15 cellular contexts compared by ENCODE assay signal in genomic region chr11:130909650-130910049, GRCh38. TPM values are rescaled to one million over a fixed set of nuclear protein-coding genes. Genes with fewer than 3 reads are reported as not detected.
DNase-seq lines count a peak whose midpoint lies in the region; ATAC-seq and TF ChIP-seq lines count a peak whose summit lies in the region.
"Had no signal": no experiment of that assay in that cellular context is flagged by ENCODE, and none has a peak within 500 bp of the region (broad histone marks: within the 10 kb centered on the region; RNA-seq: fewer than 3 reads in every experiment).

No MANE protein-coding gene starts in this region.

- peak overlapping the region; percentile 39; the same call in 1 of the 2 replicates for H4K91ac ChIP-seq in IMR-90 (ENCODE audit: insufficient read depth, low read depth, low read length)

- H3K4me1 ChIP-seq in A673 (ENCODE audit: insufficient read depth, low read length, poor library complexity, severe bottlenecking), result no peaks in the 10 kb centered on the region
- peaks cover 16% of the 10 kb centered on the region for H3K4me1 ChIP-seq in IMR-90 (ENCODE audit: control insufficient read depth, insufficient read depth, low read length)
- H3K4me1 ChIP-seq in left lung, result peaks cover 0 to 25% of the 10 kb centered on the region in 2 donors
- peaks cover 18% of the 10 kb centered on the region for H3K4me1 ChIP-seq in lower lobe of right lung

- peak overlapping the region; percentile 10; the same call in 1 of the 2 replicates for H2BK20ac ChIP-seq in IMR-90 (ENCODE audit: low read depth, low read length)

- H3K9me1 ChIP-seq in IMR-90 (ENCODE audit: insufficient read depth, low read length), result peaks cover 28% of the 10 kb centered on the region

- H3K27me3 ChIP-seq in A673 (replicated peaks; ENCODE audit: insufficient read depth, low read depth, low read length, poor library complexity) (no peaks in the 10 kb centered on the region), IMR-90 (ENCODE audit: control insufficient read depth, insufficient read depth, low read length) (no peaks in the 10 kb centered on the region), left lung (no peaks in the 10 kb centered on the region), lower lobe of right lung (ENCODE audit: low read depth) (no peaks in the 10 kb centered on the region)
- H3K27me3 ChIP-seq: tibial nerve had no signal

- H2AFZ ChIP-seq in IMR-90 (replicated peaks; ENCODE audit: low read length, poor library complexity), result no peak overlapping the region

- dilution Hi-C loops in IMR-90 (cut with HindIII; ENCODE audit: low sequenced_read_pairs, unreplicated experiment), result no loop called here

- peak overlapping the region; percentile 67; the same call in 1 of the 2 replicates for H3K4me2 ChIP-seq in IMR-90 (ENCODE audit: low read depth, low read length)

- H3K27ac Mint-ChIP-seq in effector memory CD8-positive, alpha-beta T cell, result no peak overlapping the region
- H3K27ac Mint-ChIP-seq: activated T-cell treated with anti-CD3 and anti-CD28 coated beads, Interleukin-2, amount 50 U/mL, for 24 hours had no signal

- H4K8ac ChIP-seq in IMR-90 (ENCODE audit: low read depth in 2 of 2, low read length in 2 of 2), result peak overlapping the region; percentile 38 to 42; a peak in 3 of 4 replicates

- H4K5ac ChIP-seq in IMR-90 (ENCODE audit: low read depth, low read length), result peak overlapping the region; percentile 80

- peaks cover 5% of the 10 kb centered on the region; the same call in 1 of the 2 replicates for H4K20me1 ChIP-seq in IMR-90 (ENCODE audit: insufficient read depth, low read length)

- H2BK120ac ChIP-seq in IMR-90 (ENCODE audit: low read depth, low read length), result peak overlapping the region; percentile 29

- H3K23ac ChIP-seq in IMR-90 (ENCODE audit: low read depth, low read length), result 0 out of 2 replicates have a peak overlapping the region, but pooled peaks have one; percentile 5

- DNase-seq in A673 (ENCODE audit: low spot score) (peak; percentile 32), IMR-90 (peak; percentile 91), choroid plexus epithelial cell (ENCODE audit: low read depth) (peak; percentile 90), left lung (no peak), lower lobe of right lung (no peak), D341Med (ENCODE audit: low spot score) (no peak)
- no peak for DNase-seq in effector memory CD8-positive, alpha-beta T cell
- no peak for DNase-seq in stimulated activated CD8-positive, alpha-beta memory T cell treated with anti-CD3 and anti-CD28 coated beads, Interleukin-4, amount 100 ng/mL, for 48 hours
- DNase-seq: activated T-cell treated with anti-CD3 and anti-CD28 coated beads, Interleukin-2, amount 50 U/mL, for 24 hours; amygdala; effector CD4-positive, alpha-beta T cell; NCI-H1417; NCI-H524; occipital lobe had no signal

- WGBS in IMR-90 (ENCODE audit: extremely low coverage in 2 of 2, insufficient read length in 1 of 2), 2 experiments, result 0% methylated on average over 1 of the region's 1 CpG; no CpG with 5 or more reads in 1 of the 2 experiments

- peak overlapping the region; percentile 87 for H2BK5ac ChIP-seq in IMR-90 (ENCODE audit: low read depth, low read length, poor library complexity, severe bottlenecking)

- H3K56ac ChIP-seq in IMR-90 (ENCODE audit: extremely low read depth, insufficient read depth, low read length), result no peak overlapping the region

- peaks cover 25 to 78% of the 10 kb centered on the region in 2 experiments for H3K79me1 ChIP-seq in IMR-90 (ENCODE audit: low read depth in 1 of 2, low read length in 2 of 2)

- H3K4me3 Mint-ChIP-seq in effector memory CD8-positive, alpha-beta T cell, result no peak overlapping the region
- H3K4me3 Mint-ChIP-seq: activated T-cell treated with anti-CD3 and anti-CD28 coated beads, Interleukin-2, amount 50 U/mL, for 24 hours had no signal

- H2BK15ac ChIP-seq in IMR-90 (ENCODE audit: low read depth, low read length), result peak overlapping the region; percentile 52; the same call in 2 of the 3 replicates

- peak overlapping the region; percentile 12; the same call in 1 of the 2 replicates for H3K14ac ChIP-seq in IMR-90 (replicated peaks; ENCODE audit: low read depth, low read length)

- TF ChIP-seq CTCF in A673 (conservative IDR thresholded peaks at IDR 0.05; ENCODE audit: low read depth, low read length), result no peak
- TF ChIP-seq CTCF in IMR-90 (conservative IDR thresholded peaks at IDR 0.05; ENCODE audit: low read depth, low read length), result no peak
- no peak for TF ChIP-seq CTCF in choroid plexus epithelial cell (conservative IDR thresholded peaks at IDR 0.05; ENCODE audit: low read depth, low read length)
- no peak for TF ChIP-seq CTCF in left lung (IDR thresholded peaks at IDR 0.05)
- TF ChIP-seq CTCF in lower lobe of right lung (IDR thresholded peaks at IDR 0.05), result no peak

- H3K9me3 ChIP-seq in A673 (ENCODE audit: low read depth, low read length, poor library complexity, severe bottlenecking), result no peaks in the 10 kb centered on the region
- H3K9me3 ChIP-seq in IMR-90 (ENCODE audit: control insufficient read depth, insufficient read depth, low read length), result no peaks in the 10 kb centered on the region
- no peaks in the 10 kb centered on the region for H3K9me3 ChIP-seq in left lung
- H3K9me3 ChIP-seq in lower lobe of right lung, result no peaks in the 10 kb centered on the region
- H3K9me3 ChIP-seq: tibial nerve had no signal

- peak overlapping the region; percentile 68 for H3K4ac ChIP-seq in IMR-90 (ENCODE audit: low read depth, low read length)

- no peak overlapping the region for H3K9ac ChIP-seq in IMR-90 (ENCODE audit: low read depth, low read length)

- peak overlapping the region; percentile 94 for H3K18ac ChIP-seq in IMR-90 (ENCODE audit: low read depth, low read length)

- no TSS peak for BruUV-seq in A673 (replicated peaks; lab: Mats Ljungman, UMichigan)
- BruUV-seq in IMR-90 (replicated peaks; lab: Mats Ljungman, UMichigan), result no TSS peak

- intact Hi-C loops in A673 (cut with micrococcal nuclease; ENCODE audit: unreplicated experiment), result no loop called here
- intact Hi-C loops in IMR-90 (cut with micrococcal nuclease), result loop anchor here (5.0 kb wide), 1 partner anchor 477 kb away; no protein-coding TSS in a partner anchor
- intact Hi-C loops in left lung (cut with DNase I), result no loop called here
- intact Hi-C loops in lower lobe of right lung (cut with DNase I), result no loop called here

- CTCF ChIA-PET in A673 (lab: Charles Lee) (interaction anchor here (0.6 kb wide), 1 partner anchor 831 kb away, joined by 4 read pairs; no protein-coding TSS in a partner anchor), IMR-90 (lab: Yijun Ruan, JAX) (no interaction called here)

- in situ Hi-C loops in IMR-90 (cut with MboI; ENCODE audit: low sequenced_read_pairs), result loop anchor here (25.0 kb wide), 1 partner anchor 978 kb away; no protein-coding TSS in a partner anchor

- H3K27me3 Mint-ChIP-seq in effector memory CD8-positive, alpha-beta T cell, result no peaks in the 10 kb centered on the region
- H3K27me3 Mint-ChIP-seq: activated T-cell treated with anti-CD3 and anti-CD28 coated beads, Interleukin-2, amount 50 U/mL, for 24 hours had no signal

- H3K4me3 ChIP-seq in A673 (ENCODE audit: low read depth, low read length, poor library complexity, severe bottlenecking) (no peak overlapping the region), IMR-90 (ENCODE audit: insufficient read depth, low read depth, low read length) (no peak overlapping the region), choroid plexus epithelial cell (ENCODE audit: low read depth, low read length) (no peak overlapping the region), left lung (no peak overlapping the region), lower lobe of right lung (no peak overlapping the region)
- H3K4me3 ChIP-seq: tibial nerve had no signal

- no peak for TF ChIP-seq POLR2A in IMR-90 (IDR thresholded peaks at IDR 0.05; ENCODE audit: low read depth, low read length)

- no peak for TF ChIP-seq RAD21 in IMR-90 (IDR thresholded peaks at IDR 0.05; ENCODE audit: low read length)

- H3K27ac ChIP-seq in A673 (ENCODE audit: low read depth, low read length, poor library complexity, severe bottlenecking), result no peak overlapping the region
- H3K27ac ChIP-seq in IMR-90 (ENCODE audit: insufficient read depth, low read length), result peak overlapping the region; percentile 90; the same call in 1 of the 2 replicates
- H3K27ac ChIP-seq in left lung, result peak overlapping the region in 1 of 2 donors; percentile 23
- no peak overlapping the region for H3K27ac ChIP-seq in lower lobe of right lung
- H3K27ac ChIP-seq: tibial nerve had no signal

- ATAC-seq in IMR-90 (ENCODE audit: low read depth) (peak; percentile 29; the same call in 1 of the 2 replicates), left lung (peak; percentile 20), lower lobe of right lung (no peak)
- no peak for ATAC-seq in effector memory CD8-positive, alpha-beta T cell (replicated peaks)

- no peak overlapping the region for H2AK5ac ChIP-seq in IMR-90 (ENCODE audit: low read depth, low read length)

- peaks cover 37% of the 10 kb centered on the region for H3K36me3 Mint-ChIP-seq in effector memory CD8-positive, alpha-beta T cell (ENCODE audit: insufficient read depth)

- H3K9me3 Mint-ChIP-seq in effector memory CD8-positive, alpha-beta T cell, result peaks cover 0 to 3% of the 10 kb centered on the region in 2 donors

- POLR2A ChIA-PET in A673 (lab: Charles Lee; ENCODE audit: low non-redundant PET) (no interaction called here), IMR-90 (lab: Charles Lee; ENCODE audit: unreplicated experiment) (interaction anchor here (0.6 kb wide), 1 partner anchor 26 kb away, joined by 4 read pairs; no protein-coding TSS in a partner anchor)

- peaks cover 11 to 47% of the 10 kb centered on the region in 2 donors for H3K4me1 Mint-ChIP-seq in effector memory CD8-positive, alpha-beta T cell (ENCODE audit: low read depth in 2 of 2)

- no peak overlapping the region for H2AK9ac ChIP-seq in IMR-90 (replicated peaks; ENCODE audit: low read depth, low read length, poor library complexity)

- peaks cover 52% of the 10 kb centered on the region for H3K36me3 ChIP-seq in A673 (ENCODE audit: insufficient read depth, low read length, poor library complexity, severe bottlenecking)
- H3K36me3 ChIP-seq in IMR-90 (ENCODE audit: control insufficient read depth, insufficient read depth, low read length), result peaks cover 48% of the 10 kb centered on the region
- H3K36me3 ChIP-seq in left lung, result peaks cover 0 to 93% of the 10 kb centered on the region in 2 donors
- H3K36me3 ChIP-seq in lower lobe of right lung, result peaks cover 100% of the 10 kb centered on the region

TF ChIP-seq in IMR-90, 13 proteins besides CTCF, POLR2A, EP300 and RAD21 (continues in another document):
- peak; percentile 80 for TF ChIP-seq CEBPB (IDR thresholded peaks at IDR 0.05; ENCODE audit: low read depth, low read length)

RNA-seq across cellular contexts. Expression of gene SNX19, which starts 6.6 kb away (rescaled TPM):
- total RNA-seq in A673 (2021) (51.9 and 52.5 TPM in 2 replicates), IMR-90 (2012; rRNA removed) (90.0 and 113 TPM in 2 replicates), left lung (10 to 100 TPM; 58.1 to 66.4 TPM), lower lobe of right lung (67.4 TPM)
- polyA plus RNA-seq in IMR-90 (2012; rRNA removed), result 31.1 and 35.9 TPM in 2 replicates
- polyA plus RNA-seq in IMR-90 (2012; cell fraction: cytosol; rRNA removed), result 23.1 and 25.6 TPM in 2 replicates
- 30.1 and 42.6 TPM in 2 replicates for polyA plus RNA-seq in IMR-90 (2012; cell fraction: nucleus; rRNA removed; ENCODE audit: low replicate concordance)

Comparison
In these comparisons a context has a peak if more than half of its experiments do, and no peak if none do; other contexts are left out.
1. DNase-seq: peak in A673 (single experiment), IMR-90 (single experiment) and choroid plexus epithelial cell (single experiment); none in left lung (0 of 2), effector memory CD8-positive, alpha-beta T cell (0 of 3), stimulated activated CD8-positive, alpha-beta memory T cell treated with anti-CD3 and anti-CD28 coated beads, Interleukin-4, amount 100 ng/mL, for 48 hours (single experiment), lower lobe of right lung (single experiment) and D341Med (single experiment).
2. ATAC-seq: peak in IMR-90 (single experiment) and left lung (single experiment); none in effector memory CD8-positive, alpha-beta T cell (single experiment) and lower lobe of right lung (0 of 2).